26 cellular contexts compared by ENCODE assay signal in the genomic region with DNA sequence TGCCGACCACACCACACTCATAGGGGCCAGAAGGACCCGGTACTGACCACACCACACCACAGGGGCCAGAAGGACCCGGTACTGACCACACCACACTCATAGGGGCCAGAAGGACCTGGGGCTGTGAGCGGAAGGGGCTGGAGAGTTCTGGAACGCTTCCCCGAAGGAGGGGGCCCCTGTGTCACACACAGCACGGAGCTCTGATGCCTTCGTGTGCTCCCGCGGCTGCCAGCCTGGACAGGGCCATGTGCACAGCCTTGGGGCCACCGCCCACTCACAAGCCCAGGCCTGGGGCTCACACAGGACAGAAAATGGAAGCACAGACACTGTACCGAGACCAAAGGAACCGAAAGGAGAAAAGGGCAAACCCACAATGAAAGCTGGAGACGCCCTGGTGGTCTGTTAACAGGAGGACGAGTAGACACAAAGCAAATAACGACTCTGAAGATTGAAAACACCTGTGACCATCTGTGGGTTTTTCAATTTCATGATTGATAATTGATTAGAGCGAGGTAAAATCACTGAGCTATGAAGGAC.
DNase-seq lines count a peak whose midpoint lies in the region; ATAC-seq, FAIRE-seq and TF ChIP-seq lines count a peak whose summit lies in the region.
"Had no signal": no experiment of that assay in that cellular context is flagged by ENCODE, and none has a peak within 500 bp of the region (broad histone marks: within the 10 kb centered on the region; RNA-seq: fewer than 3 reads in every experiment).

No MANE protein-coding gene starts in this region.

- TF ChIP-seq EP300 in GM12878 (IDR thresholded peaks at IDR 0.05; ENCODE audit: borderline replicate concordance in 1 of 2, control insufficient read depth in 1 of 2, low read depth in 2 of 2, low read length in 2 of 2) = no peak

- intact Hi-C loops in GM12878 (cut with micrococcal nuclease; ENCODE audit: unreplicated experiment) = no loop called here

- POLR2A ChIA-PET in GM12878 (lab: Charles Lee) = no interaction called here

- DNase-seq in GM12864 (ENCODE audit: low read depth) (peak; percentile 69), GM12892 (ENCODE audit: insufficient read length) (no peak), GM12878 (ENCODE audit: low read depth, low spot score) (peak; percentile 11), mesenteric fat pad (ENCODE audit: low spot score) (peak; percentile 80), omental fat pad (ENCODE audit: low spot score) (no peak)
- DNase-seq: activated CD4-positive, CD25-positive, alpha-beta regulatory T cell treated with anti-CD3 and anti-CD28 coated beads, Interleukin-2, amount 50 U/mL, for 72 hours; activated effector memory CD4-positive, alpha-beta T cell treated with anti-CD3 and anti-CD28 coated beads, Interleukin-2, amount 50 U/mL, for 16 hours; activated T-cell treated with anti-CD3 and anti-CD28 coated beads, Interleukin-2, amount 50 U/mL, for 24 hours; Caco-2; effector CD4-positive, alpha-beta T cell; hippocampal formation; left lung; naive thymus-derived CD8-positive, alpha-beta T cell; NCI-H1092; NCI-H1694; NCI-H446 treated with DMSO at 0.1 percent for 48 hours; NCI-H82; nucleus accumbens; OCI-M1; stimulated activated CD4-positive, alpha-beta T cell treated with anti-CD3 and anti-CD28 coated beads, Interleukin-15, amount 100 ng/mL, for 24 hours; stimulated activated CD4-positive, alpha-beta T cell treated with anti-CD3 and anti-CD28 coated beads, Interleukin-4, amount 100 ng/mL, for 4 hours; trophoblast cell had no signal

- no peak overlapping the region for H2AFZ ChIP-seq in GM12878 (ENCODE audit: control insufficient read depth, low read depth, low read length)

- RAD21 ChIA-PET in GM12878 (lab: Charles Lee; ENCODE audit: unreplicated experiment) = interaction anchor here (0.5 kb wide), 1 partner anchor 257 kb away, joined by 5 read pairs; no protein-coding TSS in a partner anchor

- BruUV-seq in GM12878 (replicated peaks; lab: Mats Ljungman, UMichigan) = no TSS peak

- TF ChIP-seq RAD21 in GM12878 (IDR thresholded peaks at IDR 0.05; ENCODE audit: insufficient read depth, low read depth, low read length) = no peak

- no peak overlapping the region for H3K4me2 ChIP-seq in GM12878 (ENCODE audit: control insufficient read depth, insufficient read depth)

- H3K9me3 ChIP-seq in GM12878 (replicated peaks; ENCODE audit: control insufficient read depth, insufficient read depth, low read length) = no peaks in the 10 kb centered on the region
- H3K9me3 ChIP-seq: Caco-2, left lung had no signal

- H3K27me3 ChIP-seq in GM12878 (replicated peaks in 1 of 2; ENCODE audit: control insufficient read depth in 2 of 2, insufficient read depth in 2 of 2, low read length in 1 of 2) = no peaks in the 10 kb centered on the region
- H3K27me3 ChIP-seq: left lung had no signal

- TF ChIP-seq POLR2A in GM12892 (IDR thresholded peaks at IDR 0.05; ENCODE audit: low read depth, low read length) (no peak), GM12878 (IDR thresholded peaks at IDR 0.05; ENCODE audit: low read depth, low read length) (no peak)

- no peak overlapping the region for H3K27ac ChIP-seq in GM12878 (ENCODE audit: control insufficient read depth, insufficient read depth)
- H3K27ac ChIP-seq: C4-2B, left lung, SK-N-MC had no signal

- ATAC-seq in GM12878 (peak; percentile 48; the same call in 2 of the 3 replicates), GM21360 (IDR thresholded peaks at IDR 0.05; ENCODE audit: unreplicated experiment) (no peak), omental fat pad (ENCODE audit: low FRiP score) (no peak), GM21737 (IDR thresholded peaks at IDR 0.05; ENCODE audit: unreplicated experiment) (no peak)
- ATAC-seq: left lung; naive thymus-derived CD8-positive, alpha-beta T cell had no signal

- TF ChIP-seq CTCF in GM12864 (IDR thresholded peaks at IDR 0.05; ENCODE audit: low read depth, low read length, missing control alignments) = no peak
- no peak for TF ChIP-seq CTCF in GM12878 (IDR thresholded peaks at IDR 0.05 in 2 of 3, conservative IDR thresholded peaks at IDR 0.05 in 1 of 3; ENCODE audit: control insufficient read depth in 2 of 3, extremely low read depth in 1 of 3, insufficient read depth in 1 of 3, low read depth in 3 of 3, low read length in 3 of 3)
- no peak for TF ChIP-seq CTCF in omental fat pad (IDR thresholded peaks at IDR 0.05)

- in situ Hi-C loops in GM12878 (cut with MboI) = no loop called here

- no peaks in the 10 kb centered on the region for H4K20me1 ChIP-seq in GM12878 (ENCODE audit: control insufficient read depth, insufficient read depth)

- no peaks in the 10 kb centered on the region for H3K36me3 ChIP-seq in GM12878 (ENCODE audit: control insufficient read depth in 2 of 2, insufficient read depth in 2 of 2, low read length in 1 of 2)
- H3K36me3 ChIP-seq: left lung had no signal

- H3K79me2 ChIP-seq in GM12878 (ENCODE audit: control insufficient read depth, insufficient read depth, low read length) = no peaks in the 10 kb centered on the region

- CTCF ChIA-PET in GM12878 (lab: Yijun Ruan, JAX) = no interaction called here

- peaks cover 27% of the 10 kb centered on the region for H3K4me1 ChIP-seq in GM12878 (ENCODE audit: control insufficient read depth, insufficient read depth, low read length)
- H3K4me1 ChIP-seq: Caco-2, left lung had no signal

- SMC1A ChIA-PET in GM12878 (lab: Charles Lee; ENCODE audit: uncharacterized antibody, unreplicated experiment) = no interaction called here

- H3K9ac ChIP-seq in GM12878 (ENCODE audit: control insufficient read depth, insufficient read depth, low read length) = no peak overlapping the region

- FAIRE-seq in GM12892 (lab: Jason Lieb, UNC) (peak; percentile 5), GM12878 (lab: Jason Lieb, UNC) (no peak)

- H3K4me3 ChIP-seq in GM12864 (ENCODE audit: low read depth, low read length) (no peak overlapping the region), GM12878 (no peak overlapping the region)
- H3K4me3 ChIP-seq: left lung, SK-N-MC had no signal

- WGBS in GM12878 (ENCODE audit: insufficient coverage, insufficient replicate concordance, low lambda C conversion rate, missing lambda C conversion rate) = 26% methylated on average over 17 of the region's 17 CpGs

TF ChIP-seq in GM12878, 131 proteins besides CTCF, POLR2A, EP300 and RAD21:
- TF ChIP-seq EGR1 (IDR thresholded peaks at IDR 0.05; ENCODE audit: borderline replicate concordance in 1 of 2, low read depth in 2 of 2, low read length in 2 of 2) = peak in 1 of 2 experiments; percentile 49; a peak in 1 of 3 replicates
- no peak for TF ChIP-seq EZH2 (IDR thresholded peaks at IDR 0.05; ENCODE audit: borderline replicate concordance, control insufficient read depth, low read depth, low read length)
- TF ChIP-seq RUNX3 (IDR thresholded peaks at IDR 0.05; ENCODE audit: low read length) = peak; percentile 49; the same call in 1 of the 2 replicates
- no peak for TF ChIP-seq HDGF (IDR thresholded peaks at IDR 0.05)

Comparison
In these comparisons a context has a peak if more than half of its experiments do, and no peak if none do; other contexts are left out.
1. DNase-seq: peak in GM12864 (single experiment), GM12878 (single experiment) and mesenteric fat pad (single experiment); none in GM12892 (single experiment) and omental fat pad (single experiment).